In the genomic region with DNA sequence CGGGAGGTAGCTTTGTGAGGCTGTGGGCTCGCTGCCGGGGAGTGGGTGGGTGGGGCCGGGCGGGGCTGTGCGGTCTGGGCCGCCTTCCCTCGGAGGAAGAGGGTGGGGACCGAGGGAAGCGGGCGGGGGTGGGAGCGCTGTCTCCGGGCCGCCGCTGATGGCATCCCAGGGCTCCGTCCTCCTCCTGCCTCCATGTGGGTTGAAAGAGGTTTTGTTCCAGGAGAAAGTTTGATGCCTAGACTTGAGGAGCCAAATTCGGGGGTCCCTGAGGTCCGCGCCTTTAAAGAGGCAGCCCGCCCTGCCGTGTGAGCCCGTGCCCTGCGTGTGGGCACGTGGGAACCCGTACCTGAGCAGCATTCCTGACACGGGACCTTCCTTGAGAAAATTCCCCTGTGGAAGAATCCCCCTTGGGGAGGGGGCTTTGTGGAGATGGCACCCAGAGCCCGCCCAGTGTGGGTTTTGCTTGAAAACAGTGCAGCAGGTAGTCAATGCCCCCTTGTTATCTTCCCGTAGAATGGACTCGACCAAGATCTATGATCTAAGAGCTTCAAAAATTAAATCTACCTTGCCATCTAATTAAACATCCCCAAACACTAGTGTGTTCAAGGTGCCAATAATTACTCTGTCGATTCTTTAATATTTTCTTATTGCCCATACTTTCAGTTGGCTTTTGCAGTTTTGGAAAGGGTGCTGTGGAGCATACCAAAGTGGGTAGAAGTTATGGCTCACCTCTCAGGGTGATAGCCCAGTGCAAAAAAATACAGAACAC, we compare ENCODE assay signal across 8 cellular contexts.
DNase-seq lines count a peak whose midpoint lies in the region; ATAC-seq and TF ChIP-seq lines count a peak whose summit lies in the region.

No MANE protein-coding gene starts in this region.

- H3K4me3 ChIP-seq in iPS-11a (ENCODE audit: low read depth, low read length) = peak overlapping the region; percentile 47

- no peak overlapping the region for H3K27ac Mint-ChIP-seq in activated T-helper 2 cell treated with anti-CD3 and anti-CD28 coated beads, Interferon-gamma antibody, Interleukin-2, Interleukin-4, amounts not matched to agents 10 μg/mL and 5 μg/mL and 100 μg/mL, durations not matched to agents 14 hours and 24 hours and 36 hours
- H3K27ac Mint-ChIP-seq in stimulated activated memory B cell treated with anti-CD40 and anti-IgM and Interleukin-4, amounts not matched to agents 10 μg/mL and 1 μg/mL and 100 μg/mL, for 72 hours = no peak overlapping the region

- no peak for TF ChIP-seq CTCF in GM10248 (IDR thresholded peaks at IDR 0.05; ENCODE audit: control extremely low read depth, extremely low read depth, low read depth, missing control alignments)

- peak overlapping the region; percentile 74 for H3K4me3 Mint-ChIP-seq in activated T-helper 2 cell treated with anti-CD3 and anti-CD28 coated beads, Interferon-gamma antibody, Interleukin-2, Interleukin-4, amounts not matched to agents 10 μg/mL and 5 μg/mL and 100 μg/mL, durations not matched to agents 14 hours and 24 hours and 36 hours (ENCODE audit: low read depth)
- H3K4me3 Mint-ChIP-seq in stimulated activated memory B cell treated with anti-CD40 and anti-IgM and Interleukin-4, amounts not matched to agents 10 μg/mL and 1 μg/mL and 100 μg/mL, for 72 hours = peak overlapping the region; percentile 34

- H3K27me3 Mint-ChIP-seq in activated T-helper 2 cell treated with anti-CD3 and anti-CD28 coated beads, Interferon-gamma antibody, Interleukin-2, Interleukin-4, amounts not matched to agents 10 μg/mL and 5 μg/mL and 100 μg/mL, durations not matched to agents 14 hours and 24 hours and 36 hours (ENCODE audit: low read depth) = peaks cover 70% of the 10 kb centered on the region
- peaks cover 19% of the 10 kb centered on the region for H3K27me3 Mint-ChIP-seq in stimulated activated memory B cell treated with anti-CD40 and anti-IgM and Interleukin-4, amounts not matched to agents 10 μg/mL and 1 μg/mL and 100 μg/mL, for 72 hours

- no peaks in the 10 kb centered on the region for H3K36me3 Mint-ChIP-seq in activated T-helper 2 cell treated with anti-CD3 and anti-CD28 coated beads, Interferon-gamma antibody, Interleukin-2, Interleukin-4, amounts not matched to agents 10 μg/mL and 5 μg/mL and 100 μg/mL, durations not matched to agents 14 hours and 24 hours and 36 hours (ENCODE audit: low read depth)
- H3K36me3 Mint-ChIP-seq in stimulated activated memory B cell treated with anti-CD40 and anti-IgM and Interleukin-4, amounts not matched to agents 10 μg/mL and 1 μg/mL and 100 μg/mL, for 72 hours = no peaks in the 10 kb centered on the region

- no peaks in the 10 kb centered on the region for H3K9me3 Mint-ChIP-seq in activated T-helper 2 cell treated with anti-CD3 and anti-CD28 coated beads, Interferon-gamma antibody, Interleukin-2, Interleukin-4, amounts not matched to agents 10 μg/mL and 5 μg/mL and 100 μg/mL, durations not matched to agents 14 hours and 24 hours and 36 hours
- no peaks in the 10 kb centered on the region for H3K9me3 Mint-ChIP-seq in stimulated activated memory B cell treated with anti-CD40 and anti-IgM and Interleukin-4, amounts not matched to agents 10 μg/mL and 1 μg/mL and 100 μg/mL, for 72 hours

- DNase-seq in GM10248 (ENCODE audit: extremely low spot score) = peak; percentile 26
- DNase-seq in activated T-helper 2 cell treated with anti-CD3 and anti-CD28 coated beads, Interferon-gamma antibody, Interleukin-2, Interleukin-4, amounts not matched to agents 10 μg/mL and 5 μg/mL and 100 μg/mL, durations not matched to agents 14 hours and 24 hours and 36 hours (ENCODE audit: low spot score) = no peak
- no peak for DNase-seq in NCI-H1105 (lab: John Stamatoyannopoulos, UW)
- DNase-seq in epidermal melanocyte (ENCODE audit: insufficient read length, low spot score) = no peak
- DNase-seq in NCI-H524 treated with DMSO at 0.1 percent for 48 hours (lab: John Stamatoyannopoulos, UW) = no peak

- CTCF ChIA-PET in GM10248 (lab: Yijun Ruan, JAX) = interaction anchor here (0.8 kb wide), 1 partner anchor 22 kb away, joined by 3 read pairs; no protein-coding TSS in a partner anchor

- peak; percentile 16 for ATAC-seq in HG02981 (IDR thresholded peaks at IDR 0.05; ENCODE audit: unreplicated experiment)
- ATAC-seq in stimulated activated memory B cell treated with anti-CD40 and anti-IgM and Interleukin-4, amounts not matched to agents 10 μg/mL and 1 μg/mL and 100 μg/mL, for 72 hours = peak; percentile 15

- intact Hi-C loops in activated T-helper 2 cell treated with anti-CD3 and anti-CD28 coated beads, Interferon-gamma antibody, Interleukin-2, Interleukin-4, amounts not matched to agents 10 μg/mL and 5 μg/mL and 100 μg/mL, durations not matched to agents 14 hours and 24 hours and 36 hours (cut with micrococcal nuclease) = no loop called here

- POLR2A ChIA-PET in GM10248 (lab: Yijun Ruan, JAX) = interaction anchor here (0.6 kb wide), 1 partner anchor 91 kb away, joined by 4 read pairs; no protein-coding TSS in a partner anchor

- peaks cover 13% of the 10 kb centered on the region for H3K4me1 Mint-ChIP-seq in activated T-helper 2 cell treated with anti-CD3 and anti-CD28 coated beads, Interferon-gamma antibody, Interleukin-2, Interleukin-4, amounts not matched to agents 10 μg/mL and 5 μg/mL and 100 μg/mL, durations not matched to agents 14 hours and 24 hours and 36 hours (ENCODE audit: low read depth)
- peaks cover 13% of the 10 kb centered on the region for H3K4me1 Mint-ChIP-seq in stimulated activated memory B cell treated with anti-CD40 and anti-IgM and Interleukin-4, amounts not matched to agents 10 μg/mL and 1 μg/mL and 100 μg/mL, for 72 hours
